ENCODE assay signal across 15 cellular contexts in the genomic region with DNA sequence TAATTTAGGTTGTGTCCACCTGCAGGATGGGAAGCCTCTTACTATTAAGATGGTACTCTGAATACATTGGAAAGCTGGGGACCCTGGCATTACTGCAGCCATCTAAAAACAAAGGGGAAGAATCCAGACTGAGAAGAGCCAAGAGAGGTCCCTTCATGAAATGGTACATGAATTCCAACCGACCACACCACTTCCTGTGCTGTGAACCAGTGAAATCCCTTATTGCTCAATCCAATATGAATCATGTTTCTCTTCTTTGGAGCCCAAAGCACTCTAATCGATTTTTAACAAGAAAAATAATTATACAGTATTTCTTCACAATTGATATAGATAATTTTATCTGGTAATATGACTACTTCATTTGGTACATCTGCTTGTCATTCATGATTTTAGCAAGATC.
"Had no signal": no experiment of that assay in that cellular context is flagged by ENCODE, and none has a peak within 500 bp of the region (broad histone marks: within the 10 kb centered on the region; RNA-seq: fewer than 3 reads in every experiment).

No MANE protein-coding gene starts in this region.

- H3K4me1 ChIP-seq: adrenal gland, right atrium auricular region, stomach had no signal

- H3K36me3 Mint-ChIP-seq: immature natural killer cell; naive thymus-derived CD4-positive, alpha-beta T cell had no signal

- H3K27ac ChIP-seq: adrenal gland, right atrium auricular region, stomach, thoracic aorta had no signal

- H3K9me3 Mint-ChIP-seq: activated B cell treated with CpG ODN at 0.5 μM for 24 hours; activated CD4-positive, alpha-beta T cell treated with anti-CD3 and anti-CD28 coated beads, Interleukin-2, amount 10 ng/mL, durations not matched to agents 24 days and 14 days; activated T-helper 2 cell treated with anti-CD3 and anti-CD28 coated beads, Interferon-gamma antibody, Interleukin-2, Interleukin-4, amounts not matched to agents 10 μg/mL and 5 μg/mL and 100 μg/mL, durations not matched to agents 14 hours and 24 hours and 36 hours had no signal

- ATAC-seq: naive thymus-derived CD4-positive, alpha-beta T cell had no signal

- H3K27me3 ChIP-seq: adrenal gland, right atrium auricular region, stomach had no signal

- H3K4me3 ChIP-seq: adrenal gland, right atrium auricular region, stomach, thoracic aorta had no signal

- DNase-seq: activated B cell treated with CpG ODN at 0.5 μM for 24 hours; activated CD4-positive, alpha-beta T cell treated with anti-CD3 and anti-CD28 coated beads, Interleukin-2, amount 10 ng/mL, durations not matched to agents 24 days and 14 days; activated naive CD4-positive, alpha-beta T cell treated with anti-CD3 and anti-CD28 coated beads, Interleukin-2, amount 50 U/mL, for 16 hours; adrenal gland; dermis blood vessel endothelial cell; erythroblast; glutamatergic neuron; immature natural killer cell; naive thymus-derived CD4-positive, alpha-beta T cell; small intestine; stomach had no signal

- H3K4me3 Mint-ChIP-seq: activated B cell treated with CpG ODN at 0.5 μM for 24 hours; activated CD4-positive, alpha-beta T cell treated with anti-CD3 and anti-CD28 coated beads, Interleukin-2, amount 10 ng/mL, durations not matched to agents 24 days and 14 days; immature natural killer cell; naive thymus-derived CD4-positive, alpha-beta T cell had no signal

- FAIRE-seq: small intestine, TTC549 had no signal

- H3K4me1 Mint-ChIP-seq: activated B cell treated with CpG ODN at 0.5 μM for 24 hours; activated CD4-positive, alpha-beta T cell treated with anti-CD3 and anti-CD28 coated beads, Interleukin-2, amount 10 ng/mL, durations not matched to agents 24 days and 14 days; immature natural killer cell; naive thymus-derived CD4-positive, alpha-beta T cell had no signal

- H3K27ac Mint-ChIP-seq: activated B cell treated with CpG ODN at 0.5 μM for 24 hours; activated CD4-positive, alpha-beta T cell treated with anti-CD3 and anti-CD28 coated beads, Interleukin-2, amount 10 ng/mL, durations not matched to agents 24 days and 14 days; activated T-helper 2 cell treated with anti-CD3 and anti-CD28 coated beads, Interferon-gamma antibody, Interleukin-2, Interleukin-4, amounts not matched to agents 10 μg/mL and 5 μg/mL and 100 μg/mL, durations not matched to agents 14 hours and 24 hours and 36 hours; immature natural killer cell; naive thymus-derived CD4-positive, alpha-beta T cell had no signal

- H3K27me3 Mint-ChIP-seq: activated CD4-positive, alpha-beta T cell treated with anti-CD3 and anti-CD28 coated beads, Interleukin-2, amount 10 ng/mL, durations not matched to agents 24 days and 14 days had no signal

- H3K36me3 ChIP-seq: adrenal gland, right atrium auricular region, stomach, thoracic aorta had no signal
